8 cellular contexts compared by ENCODE assay signal in the genomic region with DNA sequence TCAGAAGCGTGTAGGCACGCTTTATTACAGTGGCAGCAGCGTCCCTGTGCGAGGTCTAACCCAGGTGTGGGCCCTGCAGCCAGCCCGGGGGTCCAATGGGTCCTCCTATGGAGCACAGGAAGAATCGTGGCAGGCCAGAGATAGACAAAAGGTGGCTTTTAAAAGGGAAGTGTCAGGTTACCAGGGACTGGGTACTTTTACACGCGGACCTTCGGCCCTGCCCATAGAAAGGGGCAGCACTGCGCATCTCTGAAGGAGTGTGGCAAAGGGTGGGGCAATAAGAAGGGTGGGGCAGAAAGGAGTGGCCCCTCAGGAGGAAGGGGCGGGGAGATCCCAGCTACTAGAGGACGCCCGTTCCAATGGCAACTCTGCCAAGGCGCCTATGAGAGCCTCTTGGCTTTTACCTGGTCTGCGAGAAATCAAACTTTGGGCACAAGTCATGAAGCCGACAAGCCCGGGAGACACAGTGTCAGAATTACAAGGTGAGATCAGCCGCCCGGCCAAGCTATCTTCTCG.
DNase-seq lines count a peak whose midpoint lies in the region; ATAC-seq, FAIRE-seq and TF ChIP-seq lines count a peak whose summit lies in the region.

No MANE protein-coding gene starts in this region.

- H3K27ac ChIP-seq in Panc1 (ENCODE audit: low read length) (peak overlapping the region; percentile 98), pancreas (peak overlapping the region; percentile 73 to 80 (median 76)), vagina (peak overlapping the region; percentile 78)

- TF ChIP-seq CTCF in Panc1 (IDR thresholded peaks at IDR 0.05) (no peak), pancreas (IDR thresholded peaks at IDR 0.05) (no peak), vagina (IDR thresholded peaks at IDR 0.05) (no peak)

- CTCF ChIA-PET in Panc1 (lab: Charles Lee), result no interaction called here

- BruUV-seq in Panc1 (replicated peaks; lab: Mats Ljungman, UMichigan), result no TSS peak

- in situ Hi-C loops in KBM-7 (cut with MboI; ENCODE audit: low pct_unique_long_range_greater_than_20kb, low sequenced_read_pairs), result no loop called here
- in situ Hi-C loops in Panc1 (cut with HindIII; ENCODE audit: low pct_unique_long_range_greater_than_20kb, low sequenced_read_pairs), result no loop called here

- intact Hi-C loops in Panc1 (cut with micrococcal nuclease; ENCODE audit: unreplicated experiment) (no loop called here), pancreas (cut with DNase I) (no loop called here), vagina (cut with DNase I) (no loop called here)

- POLR2A ChIA-PET in Panc1 (lab: Charles Lee), result no interaction called here

- 0% methylated on average over 20 of the region's 20 CpGs for WGBS in pancreas, 2 donors

- peaks cover 13% of the 10 kb centered on the region for H3K4me1 ChIP-seq in Panc1 (ENCODE audit: control insufficient read depth, insufficient read depth, low read length)
- peaks cover 0 to 16% (median 0%) of the 10 kb centered on the region in 3 donors for H3K4me1 ChIP-seq in pancreas
- peaks cover 35% of the 10 kb centered on the region for H3K4me1 ChIP-seq in vagina

- ATAC-seq in GM21825 (IDR thresholded peaks at IDR 0.05; ENCODE audit: unreplicated experiment) (peak; percentile 73), Panc1 (peak; percentile 96), pancreas (peak; percentile 80 to 92 (median 87))

- H3K36me3 ChIP-seq in Panc1 (ENCODE audit: control insufficient read depth, insufficient read depth, low read length) (peaks cover 4% of the 10 kb centered on the region; the same call in 1 of the 2 replicates), pancreas (no peaks in the 10 kb centered on the region), vagina (no peaks in the 10 kb centered on the region)

- H3K4me3 ChIP-seq in Panc1 (ENCODE audit: low read depth in 2 of 2, low read length in 2 of 2) (peak overlapping the region; percentile 97 to 98), pancreas (peak overlapping the region; percentile 32 to 74 (median 60)), vagina (peak overlapping the region; percentile 66 to 78)

- no peak for FAIRE-seq in pancreas (lab: Jason Lieb, UNC)

- H3K27me3 ChIP-seq in Panc1 (ENCODE audit: control insufficient read depth, insufficient read depth, low read length), result no peaks in the 10 kb centered on the region
- no peaks in the 10 kb centered on the region for H3K27me3 ChIP-seq in pancreas
- H3K27me3 ChIP-seq in vagina, result no peaks in the 10 kb centered on the region

- no peak for TF ChIP-seq POLR2A in vagina (IDR thresholded peaks at IDR 0.05)

- DNase-seq in ELF-1 (ENCODE audit: low read depth, low spot score) (peak; percentile 94), KBM-7 (peak; percentile 94), Panc1 (ENCODE audit: low read depth, low spot score) (peak; percentile 93), glomerular visceral epithelial cell (ENCODE audit: extremely low spot score) (peak; percentile 93), pancreas (peak in 4 of 6 donors; percentile 66 to 85 (median 79)), vagina (ENCODE audit: extremely low spot score in 2 of 2) (no peak)
- DNase-seq in activated effector memory CD4-positive, alpha-beta T cell treated with anti-CD3 and anti-CD28 coated beads, Interleukin-2, amount 50 U/mL, for 16 hours, result peak; percentile 89

- H3K9me3 ChIP-seq in Panc1 (ENCODE audit: control insufficient read depth, insufficient read depth, low read depth, low read length), result no peaks in the 10 kb centered on the region
- no peaks in the 10 kb centered on the region for H3K9me3 ChIP-seq in pancreas
- H3K9me3 ChIP-seq in vagina, result no peaks in the 10 kb centered on the region

Comparison
In these comparisons a context has a peak if more than half of its experiments do, and no peak if none do; other contexts are left out.
1. DNase-seq: peak in ELF-1 (single experiment), KBM-7 (single experiment), Panc1 (single experiment), activated effector memory CD4-positive, alpha-beta T cell treated with anti-CD3 and anti-CD28 coated beads, Interleukin-2, amount 50 U/mL, for 16 hours (single experiment), glomerular visceral epithelial cell (single experiment) and pancreas (4 of 6); none in vagina (0 of 2).
2. Peak in every context shown above with its lines, with median percentiles within 50 percentile points of each other: ATAC-seq, H3K27ac ChIP-seq and H3K4me3 ChIP-seq.